Comparison of ENCODE assay signal across 18 cellular contexts in genomic region chr10:35388682-35389081, GRCh38.
"Had no signal": no experiment of that assay in that cellular context is flagged by ENCODE, and none has a peak within 500 bp of the region (broad histone marks: within the 10 kb centered on the region; RNA-seq: fewer than 3 reads in every experiment).

No MANE protein-coding gene starts in this region.

- H2AFZ ChIP-seq: hepatocyte, parathyroid adenoma had no signal

- H3K4me3 ChIP-seq: esophagus squamous epithelium, hepatocyte, prostate gland, right lobe of liver, spleen, tibial artery had no signal

- H3K9ac ChIP-seq: parathyroid adenoma had no signal

- DNase-seq: effector memory CD8-positive, alpha-beta T cell; esophagus squamous epithelium; foreskin fibroblast; left colon; mesendoderm; naive thymus-derived CD4-positive, alpha-beta T cell; nephron progenitor cell; retina; right lobe of liver; spleen; stimulated activated CD4-positive, alpha-beta T cell treated with anti-CD3 and anti-CD28 coated beads, Interleukin-15, amount 100 ng/mL, for 24 hours; stimulated activated CD4-positive, alpha-beta T cell treated with anti-CD3 and anti-CD28 coated beads, Interleukin-1b, Interleukin-23, amount 100 ng/mL, for 48 hours; stimulated activated CD4-positive, alpha-beta T cell treated with anti-CD3 and anti-CD28 coated beads, Interleukin-4, amount 100 ng/mL, for 24 hours; tibial artery had no signal

- ATAC-seq: effector memory CD8-positive, alpha-beta T cell; naive thymus-derived CD4-positive, alpha-beta T cell; right lobe of liver had no signal

- H3K36me3 ChIP-seq: esophagus squamous epithelium, prostate gland, right lobe of liver, spleen, tibial artery had no signal

- H3K27me3 ChIP-seq: esophagus squamous epithelium, hepatocyte, right lobe of liver, spleen, tibial artery had no signal

- H3K27ac ChIP-seq: parathyroid adenoma, prostate gland, right lobe of liver, spleen had no signal

- H3K4me1 ChIP-seq: parathyroid adenoma had no signal

- H3K4me2 ChIP-seq: hepatocyte had no signal

- H3K9me3 ChIP-seq: prostate gland had no signal

- FAIRE-seq: colon had no signal
